ENCODE assay signal across 13 cellular contexts in genomic region chr12:57719777-57720605, GRCh38.
"Had no signal": no experiment of that assay in that cellular context is flagged by ENCODE, and none has a peak within 500 bp of the region (broad histone marks: within the 10 kb centered on the region; RNA-seq: fewer than 3 reads in every experiment).

No MANE protein-coding gene starts in this region.

- H3K4me1 Mint-ChIP-seq: activated CD4-positive, alpha-beta T cell treated with anti-CD3 and anti-CD28 coated beads for 36 hours had no signal

- H3K27me3 Mint-ChIP-seq: activated CD4-positive, alpha-beta T cell treated with anti-CD3 and anti-CD28 coated beads for 36 hours had no signal

- H3K27me3 ChIP-seq: spleen had no signal

- H3K27ac ChIP-seq: lower lobe of right lung, prostate gland, spleen, VCaP had no signal

- H3K9me3 ChIP-seq: lower lobe of right lung, prostate gland, spleen had no signal

- H3K4me3 Mint-ChIP-seq: activated CD4-positive, alpha-beta T cell treated with anti-CD3 and anti-CD28 coated beads for 36 hours had no signal

- H3K27ac Mint-ChIP-seq: activated CD4-positive, alpha-beta T cell treated with anti-CD3 and anti-CD28 coated beads for 36 hours had no signal

- ATAC-seq: activated CD4-positive, alpha-beta T cell treated with anti-CD3 and anti-CD28 coated beads for 36 hours; left cardiac atrium; lower lobe of right lung had no signal

- DNase-seq: activated CD4-positive, alpha-beta T cell treated with anti-CD3 and anti-CD28 coated beads for 36 hours; activated CD8-positive, alpha-beta memory T cell treated with anti-CD3 and anti-CD28 coated beads for 24 hours; activated gamma-delta T cell treated with Interleukin-2 at 50 U/mL for 16 hours; central memory CD4-positive, alpha-beta T cell; left cardiac atrium; lower lobe of right lung; midbrain; spleen; stimulated activated CD4-positive, alpha-beta T cell treated with anti-CD3 and anti-CD28 coated beads, Interleukin-1b, Interleukin-23, amount 100 ng/mL, for 48 hours; stimulated activated naive CD4-positive, alpha-beta T cell treated with Interleukin-2 at 50 U/mL for 16 hours; trophoblast cell had no signal
